8 cellular contexts compared by ENCODE assay signal in genomic region chr12:110502449-110502738, GRCh38. TPM values are rescaled to one million over a fixed set of nuclear protein-coding genes. Genes with fewer than 3 reads are reported as not detected.
DNase-seq lines count a peak whose midpoint lies in the region; ATAC-seq and TF ChIP-seq lines count a peak whose summit lies in the region.

No MANE protein-coding gene starts in this region.

- H3K36me3 ChIP-seq in SJCRH30 (peaks cover 9% of the 10 kb centered on the region), gastroesophageal sphincter (no peaks in the 10 kb centered on the region)

- intact Hi-C loops in activated CD4-positive, alpha-beta T cell treated with anti-CD3 and anti-CD28 coated beads for 36 hours (cut with DNase I, micrococcal nuclease) = loop anchor here (1.0 to 10.0 kb wide), 14 partner anchors 34 to 903 kb away; partner anchors contain the start of genes ARPC3 (in 2 of the 2), FAM216A (in 2 of the 2), GPN3 (in 2 of the 2) and PPP1CC (in 2 of the 2)

- no peaks in the 10 kb centered on the region for H3K27me3 Mint-ChIP-seq in activated CD4-positive, alpha-beta T cell treated with anti-CD3 and anti-CD28 coated beads for 36 hours
- no peaks in the 10 kb centered on the region for H3K27me3 Mint-ChIP-seq in stimulated activated naive B cell treated with anti-CD40 and anti-IgM and Interleukin-4, amounts not matched to agents 10 μg/mL and 1 μg/mL and 100 μg/mL, for 72 hours

- H3K27me3 ChIP-seq in SJCRH30 (no peaks in the 10 kb centered on the region), gastroesophageal sphincter (no peaks in the 10 kb centered on the region)

- POLR2A ChIA-PET in activated CD4-positive, alpha-beta T cell treated with anti-CD3 and anti-CD28 coated beads for 36 hours (lab: Charles Lee) = interaction anchor here (0.5 to 2.4 kb wide), 13 partner anchors 19 to 503 kb away, joined by 3 to 26 read pairs (median 5); partner anchors contain the start of genes ANKRD13A, ARPC3, FAM216A and GPN3

- H3K27ac Mint-ChIP-seq in activated CD4-positive, alpha-beta T cell treated with anti-CD3 and anti-CD28 coated beads for 36 hours = peak overlapping the region; percentile 94
- peak overlapping the region; percentile 97 for H3K27ac Mint-ChIP-seq in stimulated activated naive B cell treated with anti-CD40 and anti-IgM and Interleukin-4, amounts not matched to agents 10 μg/mL and 1 μg/mL and 100 μg/mL, for 72 hours

- H3K9me3 ChIP-seq in SJCRH30 (replicated peaks) = no peaks in the 10 kb centered on the region
- no peaks in the 10 kb centered on the region for H3K9me3 ChIP-seq in gastroesophageal sphincter

- H3K4me3 ChIP-seq in SJCRH30 (peak overlapping the region; percentile 95), gastroesophageal sphincter (peak overlapping the region; percentile 71 to 78)

- 66 to 80% methylated on average over 2 to 4 of the region's 7 CpGs for WGBS in gastroesophageal sphincter (ENCODE audit: low coverage in 1 of 2), 2 donors

- ATAC-seq in activated CD4-positive, alpha-beta T cell treated with anti-CD3 and anti-CD28 coated beads for 36 hours = peak; percentile 9
- peak; percentile 4 for ATAC-seq in gastroesophageal sphincter
- peak; percentile 7 to 16 for ATAC-seq in stimulated activated naive B cell treated with anti-CD40 and anti-IgM and Interleukin-4, amounts not matched to agents 10 μg/mL and 1 μg/mL and 100 μg/mL, for 72 hours (replicated peaks)
- ATAC-seq in HG03139 (IDR thresholded peaks at IDR 0.05; ENCODE audit: unreplicated experiment) = no peak

- peak overlapping the region; percentile 95 for H3K4me3 Mint-ChIP-seq in activated CD4-positive, alpha-beta T cell treated with anti-CD3 and anti-CD28 coated beads for 36 hours
- H3K4me3 Mint-ChIP-seq in stimulated activated naive B cell treated with anti-CD40 and anti-IgM and Interleukin-4, amounts not matched to agents 10 μg/mL and 1 μg/mL and 100 μg/mL, for 72 hours = peak overlapping the region; percentile 92 to 94

- peaks cover 31% of the 10 kb centered on the region for H3K36me3 Mint-ChIP-seq in activated CD4-positive, alpha-beta T cell treated with anti-CD3 and anti-CD28 coated beads for 36 hours (ENCODE audit: low read depth)
- H3K36me3 Mint-ChIP-seq in stimulated activated naive B cell treated with anti-CD40 and anti-IgM and Interleukin-4, amounts not matched to agents 10 μg/mL and 1 μg/mL and 100 μg/mL, for 72 hours = peaks cover 10 to 17% of the 10 kb centered on the region in 2 donors

- H3K4me1 Mint-ChIP-seq in activated CD4-positive, alpha-beta T cell treated with anti-CD3 and anti-CD28 coated beads for 36 hours = peaks cover 28% of the 10 kb centered on the region
- peaks cover 14 to 31% of the 10 kb centered on the region in 2 donors for H3K4me1 Mint-ChIP-seq in stimulated activated naive B cell treated with anti-CD40 and anti-IgM and Interleukin-4, amounts not matched to agents 10 μg/mL and 1 μg/mL and 100 μg/mL, for 72 hours

- peaks cover 4% of the 10 kb centered on the region for H3K9me3 Mint-ChIP-seq in activated CD4-positive, alpha-beta T cell treated with anti-CD3 and anti-CD28 coated beads for 36 hours (ENCODE audit: low read depth)
- H3K9me3 Mint-ChIP-seq in stimulated activated naive B cell treated with anti-CD40 and anti-IgM and Interleukin-4, amounts not matched to agents 10 μg/mL and 1 μg/mL and 100 μg/mL, for 72 hours = peaks cover 2 to 6% of the 10 kb centered on the region in 2 donors

- TF ChIP-seq POLR2A in gastroesophageal sphincter (IDR thresholded peaks at IDR 0.05) = no peak

- TF ChIP-seq CTCF in gastroesophageal sphincter (IDR thresholded peaks at IDR 0.05) = no peak

- CTCF ChIA-PET in activated CD4-positive, alpha-beta T cell treated with anti-CD3 and anti-CD28 coated beads for 36 hours (lab: Charles Lee) = interaction anchor here (0.6 to 20.0 kb wide), 5 partner anchors 11 to 187 kb away, joined by 3 to 240 read pairs (median 4); partner anchors contain the start of genes FAM216A and GPN3

- H3K4me1 ChIP-seq in SJCRH30 = peaks cover 6% of the 10 kb centered on the region; the same call in 1 of the 2 replicates
- peaks cover 3 to 47% (median 10%) of the 10 kb centered on the region in 3 donors for H3K4me1 ChIP-seq in gastroesophageal sphincter

- TF ChIP-seq EP300 in gastroesophageal sphincter (IDR thresholded peaks at IDR 0.05) = no peak

- DNase-seq in activated CD4-positive, alpha-beta T cell treated with anti-CD3 and anti-CD28 coated beads for 36 hours = no peak
- DNase-seq in activated CD4-positive, alpha-beta T cell treated with anti-CD3 and anti-CD28 coated beads, Interleukin-2, amount 50 U/mL, for 1 hour = no peak
- DNase-seq in SJCRH30 (no peak), GDM1 (lab: John Stamatoyannopoulos, UW) (no peak)
- DNase-seq in stimulated activated naive B cell treated with anti-CD40 and anti-IgM and Interleukin-4, amounts not matched to agents 10 μg/mL and 1 μg/mL and 100 μg/mL, for 72 hours = no peak
- DNase-seq in stimulated activated CD4-positive, alpha-beta T cell treated with anti-CD3 and anti-CD28 coated beads, Interleukin-4, amount 100 ng/mL, for 1 hour = no peak

- peak overlapping the region; percentile 85 for H3K27ac ChIP-seq in SJCRH30
- H3K27ac ChIP-seq in gastroesophageal sphincter = peak overlapping the region; percentile 20 to 93 (median 92)

RNA-seq across cellular contexts. Expression of gene RAD9B, which starts 0.3 kb away (rescaled TPM):
- total RNA-seq in activated CD4-positive, alpha-beta T cell treated with anti-CD3 and anti-CD28 coated beads for 36 hours = 1 to 10 TPM; 1.5 to 2.2 TPM
- 1.1 and 2.7 TPM in 2 replicates for total RNA-seq in SJCRH30 (2014; rRNA removed; shearing (Covaris generic))
- total RNA-seq in gastroesophageal sphincter = 1 to 10 TPM; 1.1 to 5.1 (median 1.9) TPM

RNA-seq across cellular contexts. Expression of gene VPS29, which starts 0.5 kb away (rescaled TPM):
- 100 to 1,000 TPM in 1 of 2 experiments, 10 to 100 TPM in 1; 84.4 to 103 TPM for total RNA-seq in activated CD4-positive, alpha-beta T cell treated with anti-CD3 and anti-CD28 coated beads for 36 hours
- total RNA-seq in SJCRH30 (2014; rRNA removed; shearing (Covaris generic)) = 73.2 and 91.5 TPM in 2 replicates
- 100 to 1,000 TPM; 101 to 184 (median 159) TPM for total RNA-seq in gastroesophageal sphincter

RNA-seq across cellular contexts. Expression of gene FAM216A, which starts 33.7 kb away (rescaled TPM):
- total RNA-seq in activated CD4-positive, alpha-beta T cell treated with anti-CD3 and anti-CD28 coated beads for 36 hours = 10 to 100 TPM; 55.2 to 57.5 TPM
- total RNA-seq in SJCRH30 (2014; rRNA removed; shearing (Covaris generic)) = 26.3 and 30.2 TPM in 2 replicates
- 1 to 10 TPM; 5.1 to 9.8 (median 6.1) TPM for total RNA-seq in gastroesophageal sphincter

RNA-seq across cellular contexts. Expression of gene GPN3, which starts 34.3 kb away (rescaled TPM):
- 10 to 100 TPM; 37.8 to 62.0 TPM for total RNA-seq in activated CD4-positive, alpha-beta T cell treated with anti-CD3 and anti-CD28 coated beads for 36 hours
- 43.6 and 45.9 TPM in 2 replicates for total RNA-seq in SJCRH30 (2014; rRNA removed; shearing (Covaris generic))
- total RNA-seq in gastroesophageal sphincter = 10 to 100 TPM; 11.8 to 42.2 (median 21.5) TPM

RNA-seq across cellular contexts. Expression of gene ARPC3, which starts 52.3 kb away (rescaled TPM):
- 100 to 1,000 TPM; 244 to 422 TPM for total RNA-seq in activated CD4-positive, alpha-beta T cell treated with anti-CD3 and anti-CD28 coated beads for 36 hours
- total RNA-seq in SJCRH30 (2014; rRNA removed; shearing (Covaris generic)) = 106 and 112 TPM in 2 replicates
- 100 to 1,000 TPM; 147 to 333 (median 310) TPM for total RNA-seq in gastroesophageal sphincter
